Comparison of ENCODE assay signal across 1 cellular context in genomic region chr1:116429821-116430374, GRCh38.
TF ChIP-seq lines count a peak whose summit lies in the region.

No MANE protein-coding gene starts in this region.

TF ChIP-seq in K562, 482 proteins besides CTCF, POLR2A, EP300 and RAD21 (continued from another document):
- TF ChIP-seq ZNF57 (CRISPR knock-in tag; IDR thresholded peaks at IDR 0.05) (no peak), ZBTB49 (CRISPR knock-in tag; IDR thresholded peaks at IDR 0.05; ENCODE audit: borderline replicate concordance) (no peak), ARID1B (IDR thresholded peaks at IDR 0.05) (peak; percentile 46; the same call in 1 of the 2 replicates), PPARD (CRISPR knock-in tag; IDR thresholded peaks at IDR 0.05) (no peak), ZNF197 (CRISPR knock-in tag; IDR thresholded peaks at IDR 0.05; ENCODE audit: low read depth) (no peak), HDAC1 (IDR thresholded peaks at IDR 0.05) (peak in 1 of 2 experiments; percentile 68; a peak in 1 of 4 replicates), DLX4 (CRISPR knock-in tag; IDR thresholded peaks at IDR 0.05) (no peak), LARP7 (IDR thresholded peaks at IDR 0.05) (peak; percentile 93; the same call in 1 of the 2 replicates), RREB1 (CRISPR knock-in tag; IDR thresholded peaks at IDR 0.05) (no peak), ZNF274 (IDR thresholded peaks at IDR 0.05; ENCODE audit: borderline replicate concordance, low read depth, low read length) (no peak), MAFF (IDR thresholded peaks at IDR 0.05; ENCODE audit: low read length) (no peak), PRDM10 (IDR thresholded peaks at IDR 0.05; ENCODE audit: partially characterized antibody) (peak; percentile 54), ZBTB2 (IDR thresholded peaks at IDR 0.05) (peak; percentile 80), ATF6 (CRISPR knock-in tag; IDR thresholded peaks at IDR 0.05) (no peak), ADNP (tag; IDR thresholded peaks at IDR 0.05) (no peak), BMI1 (IDR thresholded peaks at IDR 0.05; ENCODE audit: low read length) (no peak), GTF2B (IDR thresholded peaks at IDR 0.05; ENCODE audit: extremely low read depth, insufficient read length) (no peak), TSC22D4 (tag; IDR thresholded peaks at IDR 0.05) (0 out of 2 replicates have a peak, but pooled peaks have one; percentile 50), EGR1 (conservative IDR thresholded peaks at IDR 0.05) (no peak), MYBL2 (IDR thresholded peaks at IDR 0.05; ENCODE audit: low read depth) (no peak), MYBL2 (CRISPR knock-in tag; IDR thresholded peaks at IDR 0.05; ENCODE audit: borderline replicate concordance) (no peak), ASH1L (IDR thresholded peaks at IDR 0.05; ENCODE audit: borderline replicate concordance, low read depth, partially characterized antibody) (no peak), JUNB (CRISPR knock-in tag; conservative IDR thresholded peaks at IDR 0.05) (no peak), SMARCE1 (IDR thresholded peaks at IDR 0.05) (peak; percentile 28; the same call in 1 of the 2 replicates), MED1 (CRISPR knock-in tag; IDR thresholded peaks at IDR 0.05; ENCODE audit: borderline replicate concordance) (no peak), ZNF77 (CRISPR knock-in tag; IDR thresholded peaks at IDR 0.05) (no peak), HOXB6 (CRISPR knock-in tag; IDR thresholded peaks at IDR 0.05; ENCODE audit: borderline replicate concordance) (no peak)
